ENCODE assay signal across 11 cellular contexts in genomic region chr6:18359237-18359885, GRCh38.
A peak's percentile ranks its signal among the peaks of the same experiment; 100 is the strongest.
DNase-seq lines count a peak whose midpoint lies in the region; ATAC-seq lines count a peak whose summit lies in the region.
"Had no signal": no experiment of that assay in that cellular context is flagged by ENCODE, and none has a peak within 500 bp of the region (broad histone marks: within the 10 kb centered on the region; RNA-seq: fewer than 3 reads in every experiment).

No MANE protein-coding gene starts in this region.

- H3K4me1 ChIP-seq in rectal smooth muscle tissue (ENCODE audit: control insufficient read depth, insufficient read depth, low read length): no peaks in the 10 kb centered on the region

- H3K27me3 ChIP-seq in rectal smooth muscle tissue (ENCODE audit: control insufficient read depth, insufficient read depth, low read length): no peaks in the 10 kb centered on the region
- H3K27me3 ChIP-seq: upper lobe of left lung had no signal

- ATAC-seq in GM19023 (IDR thresholded peaks at IDR 0.05; ENCODE audit: unreplicated experiment): peak; percentile 95
- ATAC-seq in HG02588 (IDR thresholded peaks at IDR 0.05; ENCODE audit: unreplicated experiment): peak; percentile 97
- ATAC-seq in HG03571 (IDR thresholded peaks at IDR 0.05; ENCODE audit: unreplicated experiment): peak; percentile 81

- H3K36me3 ChIP-seq in rectal smooth muscle tissue (ENCODE audit: control insufficient read depth, insufficient read depth, low read length): no peaks in the 10 kb centered on the region
- H3K36me3 ChIP-seq: lower lobe of right lung, upper lobe of left lung had no signal

- DNase-seq in NCI-H1436 treated with DMSO at 0.1 percent for 48 hours (lab: John Stamatoyannopoulos, UW) (no peak), NCI-H146 (lab: John Stamatoyannopoulos, UW) (no peak), NCI-H226 (no peak)
- DNase-seq: GF-D8, lower lobe of right lung, NCI-H526, upper lobe of left lung had no signal

- H3K4me3 ChIP-seq in rectal smooth muscle tissue (ENCODE audit: low read length): no peak overlapping the region
- H3K4me3 ChIP-seq: lower lobe of right lung, upper lobe of left lung had no signal

- H3K9ac ChIP-seq in rectal smooth muscle tissue (ENCODE audit: low read length): no peak overlapping the region

- peak overlapping the region; percentile 40 for H3K27ac ChIP-seq in rectal smooth muscle tissue (ENCODE audit: low read depth, low read length)
- H3K27ac ChIP-seq: lower lobe of right lung, upper lobe of left lung had no signal
